22 cellular contexts compared by ENCODE assay signal in the genomic region with DNA sequence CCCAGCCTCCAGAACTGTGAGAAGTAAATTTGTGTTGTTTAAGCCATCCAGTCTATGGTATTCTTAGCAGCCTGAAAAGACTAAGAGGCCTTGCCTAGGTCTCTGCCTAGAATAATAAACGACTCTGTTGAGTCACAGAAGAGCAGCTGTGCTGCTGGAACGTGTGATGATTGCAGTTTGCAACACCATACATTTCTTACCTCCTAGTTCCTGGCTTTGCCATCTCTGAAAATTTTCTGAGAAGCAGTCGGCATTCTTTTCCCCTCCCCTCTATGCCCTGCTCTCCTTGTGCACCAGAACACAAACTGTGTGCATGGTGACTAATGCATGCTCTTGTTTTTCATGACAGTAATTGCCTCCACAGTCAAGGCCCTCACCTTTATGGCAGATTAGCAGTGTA.
A peak's percentile ranks its signal among the peaks of the same experiment; 100 is the strongest.
DNase-seq lines count a peak whose midpoint lies in the region; ATAC-seq, FAIRE-seq and TF ChIP-seq lines count a peak whose summit lies in the region.
"Had no signal": no experiment of that assay in that cellular context is flagged by ENCODE, and none has a peak within 500 bp of the region (broad histone marks: within the 10 kb centered on the region; RNA-seq: fewer than 3 reads in every experiment).

No MANE protein-coding gene starts in this region.

- H4K5ac ChIP-seq in H1 (ENCODE audit: insufficient read length, low read depth, low read length) = no peak overlapping the region

- no peaks in the 10 kb centered on the region for H3K36me3 Mint-ChIP-seq in activated T-cell treated with anti-CD3 and anti-CD28 coated beads, Interleukin-2, amount 50 U/mL, for 72 hours (ENCODE audit: insufficient read depth in 2 of 2)
- H3K36me3 Mint-ChIP-seq: CD4-positive, alpha-beta memory T cell; IgD-negative memory B cell had no signal

- no peak for TF ChIP-seq EP300 in H1 (IDR thresholded peaks at IDR 0.05; ENCODE audit: borderline replicate concordance in 1 of 2, low read depth in 2 of 2, low read length in 2 of 2)
- TF ChIP-seq EP300 in stomach (IDR thresholded peaks at IDR 0.05) = no peak

- peak overlapping the region; percentile 70; the same call in 1 of the 2 replicates for H2AFZ ChIP-seq in H1 (ENCODE audit: low read length)

- H4K8ac ChIP-seq in H1 (ENCODE audit: extremely low read depth, insufficient read depth, low read length) = no peak overlapping the region

- FAIRE-seq in H1 (lab: Jason Lieb, UNC) = no peak
- FAIRE-seq: G401.6, GM12892 had no signal

- no peak overlapping the region for H3K18ac ChIP-seq in H1 (ENCODE audit: extremely low read depth, low read length)

- H3K9me3 ChIP-seq in H1 (ENCODE audit: insufficient read depth in 2 of 2, low read depth in 1 of 2, low read length in 1 of 2) (no peaks in the 10 kb centered on the region), upper lobe of right lung (no peaks in the 10 kb centered on the region), stomach (peaks cover 0 to 3% (median under 1%) of the 10 kb centered on the region in 4 donors)
- H3K9me3 ChIP-seq: HAP-1 had no signal

- TF ChIP-seq POLR2A in H1 (IDR thresholded peaks at IDR 0.05; ENCODE audit: control extremely low read depth in 1 of 2, low read depth in 2 of 2, low read length in 2 of 2) (no peak), stomach (IDR thresholded peaks at IDR 0.05) (no peak)

- no peak overlapping the region for H3K4ac ChIP-seq in H1 (replicated peaks; ENCODE audit: insufficient read length, low read depth, low read length)

- H3K4me1 Mint-ChIP-seq in activated T-cell treated with anti-CD3 and anti-CD28 coated beads, Interleukin-2, amount 50 U/mL, for 72 hours (ENCODE audit: low read depth) = no peaks in the 10 kb centered on the region
- H3K4me1 Mint-ChIP-seq: CD4-positive, alpha-beta memory T cell; IgD-negative memory B cell had no signal

- no peak overlapping the region for H2BK120ac ChIP-seq in H1 (replicated peaks; ENCODE audit: low read depth, low read length)

- H4K91ac ChIP-seq in H1 (replicated peaks; ENCODE audit: insufficient read length, low read length) = no peak overlapping the region

- H2BK5ac ChIP-seq in H1 (ENCODE audit: low read depth, low read length) = no peak overlapping the region

- no peak overlapping the region; the same call in 1 of the 2 replicates for H2BK12ac ChIP-seq in H1 (ENCODE audit: low read depth, low read length)

- H3K56ac ChIP-seq in H1 (replicated peaks; ENCODE audit: insufficient read length, low read depth, low read length) = no peak overlapping the region

- ATAC-seq in activated T-cell treated with anti-CD3 and anti-CD28 coated beads, Interleukin-2, amount 50 U/mL, for 72 hours (replicated peaks in 1 of 2) = no peak
- ATAC-seq in upper lobe of right lung = no peak
- ATAC-seq: PC-3, SK-N-SH treated with all-trans-retinoic acid at 6 μM for 48 hours had no signal

- H3K36me3 ChIP-seq in H1 (ENCODE audit: control insufficient read depth in 2 of 4, insufficient read depth in 4 of 4, low read length in 3 of 4) (no peaks in the 10 kb centered on the region), upper lobe of right lung (no peaks in the 10 kb centered on the region), stomach (no peaks in the 10 kb centered on the region)
- H3K36me3 ChIP-seq: BLaER1 treated with 17β-estradiol and CSF1 and Interleukin-3, amounts not matched to agents 10 nM and 100 nM; HAP-1 had no signal

- H2BK20ac ChIP-seq in H1 (ENCODE audit: low read length) = no peak overlapping the region

- no peaks in the 10 kb centered on the region for H3K79me1 ChIP-seq in H1 (ENCODE audit: low read depth, low read length)

- no peaks in the 10 kb centered on the region for H4K20me1 ChIP-seq in H1 (replicated peaks in 1 of 2; ENCODE audit: control insufficient read depth in 1 of 2, insufficient read depth in 2 of 2, low read length in 2 of 2)
- H4K20me1 ChIP-seq: BLaER1 treated with 17β-estradiol and CSF1 and Interleukin-3, amounts not matched to agents 10 nM and 100 nM had no signal

- CTCF ChIA-PET in H1 (lab: Charles Lee; ENCODE audit: partially characterized antibody) = interaction anchor here (0.6 to 1.7 kb wide), 3 partner anchors 28 to 115 kb away, joined by 3 to 6 read pairs (median 3); no protein-coding TSS in a partner anchor

- H2BK15ac ChIP-seq in H1 (ENCODE audit: low read length) = peak overlapping the region; percentile 33; the same call in 1 of the 2 replicates

- no peak overlapping the region for H3K27ac Mint-ChIP-seq in activated T-cell treated with anti-CD3 and anti-CD28 coated beads, Interleukin-2, amount 50 U/mL, for 72 hours
- H3K27ac Mint-ChIP-seq: CD4-positive, alpha-beta memory T cell had no signal

- intact Hi-C loops in upper lobe of right lung (cut with DNase I) = no loop called here
- intact Hi-C loops in stomach (cut with DNase I; ENCODE audit: low total_unique reads) = no loop called here

- TF ChIP-seq CTCF in H1 (IDR thresholded peaks at IDR 0.05; ENCODE audit: control extremely low read depth in 1 of 3, insufficient read depth in 1 of 3, low read depth in 1 of 3, low read length in 3 of 3) = no peak
- no peak for TF ChIP-seq CTCF in upper lobe of right lung (IDR thresholded peaks at IDR 0.05)
- TF ChIP-seq CTCF in stomach (IDR thresholded peaks at IDR 0.05) = no peak

- POLR2A ChIA-PET in H1 (lab: Charles Lee; ENCODE audit: partially characterized antibody) = no interaction called here

- H3K4me2 ChIP-seq in H1 (ENCODE audit: insufficient read depth in 1 of 2, low read depth in 2 of 2, low read length in 2 of 2) = no peak overlapping the region
- H3K4me2 ChIP-seq: BLaER1 treated with 17β-estradiol and CSF1 and Interleukin-3, amounts not matched to agents 10 nM and 100 nM had no signal

- H3K23me2 ChIP-seq in H1 (ENCODE audit: low read depth, low read length) = no peaks in the 10 kb centered on the region

- no peak overlapping the region for H3K14ac ChIP-seq in H1 (ENCODE audit: insufficient read length)

- H3K4me3 ChIP-seq in H1 (ENCODE audit: extremely low read depth in 1 of 4, insufficient read depth in 2 of 4, low read depth in 3 of 4, low read length in 4 of 4) (no peak overlapping the region), upper lobe of right lung (no peak overlapping the region), stomach (no peak overlapping the region)
- H3K4me3 ChIP-seq: BLaER1 treated with 17β-estradiol and CSF1 and Interleukin-3, amounts not matched to agents 10 nM and 100 nM; HAP-1 had no signal

- H3K4me1 ChIP-seq in H1 (replicated peaks in 1 of 4; ENCODE audit: control insufficient read depth in 3 of 4, insufficient read depth in 4 of 4, low read length in 3 of 4) (peaks cover 0 to 2% (median 0%) of the 10 kb centered on the region in 4 experiments; a peak in 2 of 7 replicates), upper lobe of right lung (no peaks in the 10 kb centered on the region), stomach (peaks cover 0 to 6% (median 0%) of the 10 kb centered on the region in 4 donors)
- H3K4me1 ChIP-seq: BLaER1 treated with 17β-estradiol and CSF1 and Interleukin-3, amounts not matched to agents 10 nM and 100 nM; HAP-1 had no signal

- H3K79me2 ChIP-seq in H1 (ENCODE audit: control insufficient read depth in 1 of 2, insufficient read depth in 2 of 2, low read length in 2 of 2) = no peaks in the 10 kb centered on the region

- H2AK5ac ChIP-seq in H1 (ENCODE audit: low read depth, low read length) = no peak overlapping the region

- no peak overlapping the region for H3K27ac ChIP-seq in H1 (ENCODE audit: low read depth, low read length)
- H3K27ac ChIP-seq in upper lobe of right lung = no peak overlapping the region
- H3K27ac ChIP-seq in stomach = no peak overlapping the region
- H3K27ac ChIP-seq: 22Rv1; BLaER1 treated with 17β-estradiol and CSF1 and Interleukin-3, amounts not matched to agents 10 nM and 100 nM had no signal

- DNase-seq in DMS 273 (lab: John Stamatoyannopoulos, UW; ENCODE audit: unreplicated experiment) = peak; percentile 31
- DNase-seq in DMS 273 treated with DMSO at 0.1 percent for 48 hours (lab: John Stamatoyannopoulos, UW) = no peak
- no peak for DNase-seq in H1 (ENCODE audit: low read depth in 1 of 2, low spot score in 2 of 2)
- peak; percentile 74 for DNase-seq in islet precursor cell
- no peak for DNase-seq in activated T-cell treated with anti-CD3 and anti-CD28 coated beads, Interleukin-2, amount 50 U/mL, for 72 hours
- no peak for DNase-seq in upper lobe of right lung
- DNase-seq in stomach = no peak
- DNase-seq in COLO829 (ENCODE audit: low spot score) = no peak
- DNase-seq: ACHN; CD4-positive, alpha-beta memory T cell; NCI-H2081 treated with DMSO at 0.1 percent for 48 hours; NCI-H446 treated with DMSO at 0.1 percent for 48 hours; NCI-H526 treated with DMSO at 0.1 percent for 48 hours; PC-3; SHP77 treated with DMSO at 0.1 percent for 48 hours had no signal

- no peak overlapping the region for H3K23ac ChIP-seq in H1 (ENCODE audit: insufficient read length)

- peaks cover 8% of the 10 kb centered on the region for H3K27me3 Mint-ChIP-seq in activated T-cell treated with anti-CD3 and anti-CD28 coated beads, Interleukin-2, amount 50 U/mL, for 72 hours (ENCODE audit: low read depth)
- H3K27me3 Mint-ChIP-seq: IgD-negative memory B cell had no signal

- H3K4me3 Mint-ChIP-seq in activated T-cell treated with anti-CD3 and anti-CD28 coated beads, Interleukin-2, amount 50 U/mL, for 72 hours = no peak overlapping the region
- H3K4me3 Mint-ChIP-seq: CD4-positive, alpha-beta memory T cell had no signal

- H3K27me3 ChIP-seq in H1 (replicated peaks in 1 of 4; ENCODE audit: control insufficient read depth in 3 of 4, extremely low read depth in 1 of 4, insufficient read depth in 3 of 4, low read length in 3 of 4) (peaks cover 0 to 1% (median 0%) of the 10 kb centered on the region in 4 experiments; a peak in 1 of 7 replicates), upper lobe of right lung (no peaks in the 10 kb centered on the region), stomach (peaks cover 0 to 6% (median 0%) of the 10 kb centered on the region in 3 donors)
- H3K27me3 ChIP-seq: BLaER1 treated with 17β-estradiol and CSF1 and Interleukin-3, amounts not matched to agents 10 nM and 100 nM had no signal

- no peak for TF ChIP-seq RAD21 in H1 (IDR thresholded peaks at IDR 0.05 in 1 of 2, conservative IDR thresholded peaks at IDR 0.05 in 1 of 2; ENCODE audit: low read depth in 2 of 2, low read length in 2 of 2)

- H3K9me3 Mint-ChIP-seq in activated T-cell treated with anti-CD3 and anti-CD28 coated beads, Interleukin-2, amount 50 U/mL, for 72 hours = peaks cover 2 to 4% of the 10 kb centered on the region in 2 donors

- no peak overlapping the region for H3K9ac ChIP-seq in H1 (replicated peaks in 1 of 4; ENCODE audit: extremely low read depth in 1 of 4, low read depth in 3 of 4, low read length in 3 of 4)
- H3K9ac ChIP-seq: BLaER1 treated with 17β-estradiol and CSF1 and Interleukin-3, amounts not matched to agents 10 nM and 100 nM had no signal

- 92% methylated on average over 3 of the region's 3 CpGs; no CpG with 5 or more reads in 1 of the 2 experiments for WGBS in H1 (ENCODE audit: extremely low coverage in 1 of 2, insufficient coverage in 1 of 2, insufficient read length in 1 of 2, insufficient replicate concordance in 2 of 2, low coverage in 1 of 2, low lambda C conversion rate in 2 of 2, missing lambda C conversion rate in 1 of 2), 2 experiments
- 36 to 52% (median 45%) methylated on average over 3 of the region's 3 CpGs for WGBS in stomach, 5 donors

TF ChIP-seq in H1, 55 proteins besides CTCF, POLR2A, EP300 and RAD21 (continues in another document):
- TF ChIP-seq SP1 (IDR thresholded peaks at IDR 0.05; ENCODE audit: low read depth, low read length) (no peak), HDAC2 (IDR thresholded peaks at IDR 0.05; ENCODE audit: borderline replicate concordance in 1 of 2, low read depth in 2 of 2, low read length in 2 of 2) (no peak)

Comparison
In these comparisons a context has a peak if more than half of its experiments do, and no peak if none do; other contexts are left out.
1. DNase-seq: peak in DMS 273 (single experiment) and islet precursor cell (single experiment); none in DMS 273 treated with DMSO at 0.1 percent for 48 hours (single experiment), H1 (0 of 2), activated T-cell treated with anti-CD3 and anti-CD28 coated beads, Interleukin-2, amount 50 U/mL, for 72 hours (0 of 2), upper lobe of right lung (single experiment), stomach (single experiment) and COLO829 (single experiment).